In genomic region chr16:11988258-11988978, GRCh38 we compare ENCODE assay signal across 1 cellular context.
TF ChIP-seq lines count a peak whose summit lies in the region.

No MANE protein-coding gene starts in this region.

TF ChIP-seq in GM12878, 131 proteins besides CTCF, POLR2A, EP300 and RAD21:
- TF ChIP-seq HCFC1 (IDR thresholded peaks at IDR 0.05; ENCODE audit: low read length) (no peak), ZBTB40 (IDR thresholded peaks at IDR 0.05; ENCODE audit: borderline replicate concordance) (peak; percentile 87), HDAC6 (IDR thresholded peaks at IDR 0.05; ENCODE audit: unreplicated experiment) (no peak)
